In genomic region chr5:1401681-1402096, GRCh38 we compare ENCODE assay signal across 22 cellular contexts. TPM values are rescaled to one million over a fixed set of nuclear protein-coding genes. Genes with fewer than 3 reads are reported as not detected.
DNase-seq lines count a peak whose midpoint lies in the region; ATAC-seq, FAIRE-seq and TF ChIP-seq lines count a peak whose summit lies in the region.
"Had no signal": no experiment of that assay in that cellular context is flagged by ENCODE, and none has a peak within 500 bp of the region (broad histone marks: within the 10 kb centered on the region; RNA-seq: fewer than 3 reads in every experiment).

No MANE protein-coding gene starts in this region.

- no peak overlapping the region for H2BK5ac ChIP-seq in mesendoderm (ENCODE audit: low read length)

- H3K27ac ChIP-seq in kidney (ENCODE audit: low read depth in 2 of 2, low read length in 2 of 2) (no peak overlapping the region), mesendoderm (ENCODE audit: low read depth, low read length) (no peak overlapping the region)
- H3K27ac ChIP-seq: 22Rv1, cardiac muscle cell, gastroesophageal sphincter, HL-60, left lung had no signal

- H3K4ac ChIP-seq in mesendoderm (ENCODE audit: low read depth, low read length): no peak overlapping the region

- H3K9ac ChIP-seq in kidney (ENCODE audit: low read length in 2 of 2) (no peak overlapping the region), mesendoderm (ENCODE audit: low read length) (no peak overlapping the region)

- no peak overlapping the region for H4K8ac ChIP-seq in mesendoderm (ENCODE audit: low read depth, low read length)

- H3K4me1 ChIP-seq in kidney (ENCODE audit: control insufficient read depth in 1 of 2, insufficient read depth in 1 of 2, low read depth in 1 of 2, low read length in 2 of 2) (no peaks in the 10 kb centered on the region), mesendoderm (ENCODE audit: control insufficient read depth, low read depth, low read length) (no peaks in the 10 kb centered on the region)
- H3K4me1 ChIP-seq: gastroesophageal sphincter, left lung had no signal

- no peak overlapping the region for H2AK5ac ChIP-seq in mesendoderm (ENCODE audit: low read length)

- DNase-seq in DMS 273 (lab: John Stamatoyannopoulos, UW; ENCODE audit: unreplicated experiment) (peak; percentile 68), DMS 273 treated with DMSO at 0.1 percent for 48 hours (lab: John Stamatoyannopoulos, UW) (no peak), DMS53 (lab: John Stamatoyannopoulos, UW) (peak; percentile 73), NCI-H69 (lab: John Stamatoyannopoulos, UW) (peak; percentile 87), kidney (peak; percentile 57), mesendoderm (no peak)
- DNase-seq: activated CD4-positive, alpha-beta T cell treated with anti-CD3 and anti-CD28 coated beads for 4 hours; activated gamma-delta T cell; erythroblast; MV-4-11; nucleus accumbens; retina had no signal

- no peak overlapping the region for H2BK15ac ChIP-seq in mesendoderm (replicated peaks; ENCODE audit: low read depth)

- FAIRE-seq in kidney (lab: Jason Lieb, UNC): no peak
- FAIRE-seq: GM12891 had no signal

- no peak overlapping the region for H2BK120ac ChIP-seq in mesendoderm (ENCODE audit: low read depth, low read length)

- H3K56ac ChIP-seq in mesendoderm (ENCODE audit: low read length): no peak overlapping the region

- no peaks in the 10 kb centered on the region for H3K27me3 ChIP-seq in mesendoderm (ENCODE audit: insufficient read depth, low read length, poor library complexity)

- intact Hi-C loops in kidney (cut with DNase I): no loop called here

- H4K5ac ChIP-seq in mesendoderm (ENCODE audit: low read length): no peak overlapping the region

- no peaks in the 10 kb centered on the region for H3K79me2 ChIP-seq in mesendoderm (ENCODE audit: control insufficient read depth, insufficient read depth, low read length)

- no peaks in the 10 kb centered on the region for H3K9me3 ChIP-seq in kidney (ENCODE audit: control insufficient read depth in 1 of 2, low read length in 2 of 2)

- no peak overlapping the region for H3K4me3 ChIP-seq in kidney (ENCODE audit: low read length in 2 of 2)
- no peak overlapping the region for H3K4me3 ChIP-seq in mesendoderm (ENCODE audit: low read length)
- H3K4me3 ChIP-seq: cardiac muscle cell, gastroesophageal sphincter, left lung had no signal

- no peaks in the 10 kb centered on the region for H3K79me1 ChIP-seq in mesendoderm (ENCODE audit: low read length)

- no peak overlapping the region for H3K4me2 ChIP-seq in mesendoderm (ENCODE audit: low read length)

- TF ChIP-seq CTCF in kidney (IDR thresholded peaks at IDR 0.05; ENCODE audit: borderline replicate concordance, extremely low read depth, insufficient read depth): no peak

- H3K36me3 ChIP-seq in kidney (ENCODE audit: control insufficient read depth in 1 of 2, insufficient read depth in 2 of 2, low read length in 2 of 2): no peaks in the 10 kb centered on the region
- H3K36me3 ChIP-seq in mesendoderm (ENCODE audit: control insufficient read depth, insufficient read depth, low read length): no peaks in the 10 kb centered on the region
- H3K36me3 ChIP-seq: cardiac muscle cell, gastroesophageal sphincter, left lung had no signal

- WGBS in mesendoderm (ENCODE audit: extremely low coverage, insufficient coverage, low lambda C conversion rate): no CpG with 5 or more reads among the region's 10 CpGs

- ATAC-seq in HG02973 (IDR thresholded peaks at IDR 0.05; ENCODE audit: unreplicated experiment): no peak
- ATAC-seq in GM21619 (IDR thresholded peaks at IDR 0.05; ENCODE audit: unreplicated experiment): no peak
- ATAC-seq: gastroesophageal sphincter; left lung; stimulated activated memory B cell treated with anti-CD40 and anti-IgM and Interleukin-4, amounts not matched to agents 10 μg/mL and 1 μg/mL and 100 μg/mL, for 72 hours had no signal

- H3K23ac ChIP-seq in mesendoderm (ENCODE audit: low read length): no peak overlapping the region

- no peak overlapping the region for H3K18ac ChIP-seq in mesendoderm (ENCODE audit: low read length)

RNA-seq across cellular contexts. Expression of gene SLC6A3, which starts 43.6 kb away (rescaled TPM):
- 0.54 TPM for total RNA-seq in kidney
- polyA plus RNA-seq in kidney (ENCODE audit: insufficient read depth, low read depth, low replicate concordance): 0.09 TPM
- 0.15 TPM for polyA plus RNA-seq in mesendoderm (2013, experiment 1 of 2)
- polyA plus RNA-seq in mesendoderm (2013, experiment 2 of 2): 0.11 TPM
- total RNA-seq: cardiac muscle cell, gastroesophageal sphincter, RPMI7951 had no signal
- polyA plus RNA-seq: cardiac muscle cell had no signal

RNA-seq across cellular contexts. Expression of gene CLPTM1L, which starts 56.8 kb away (rescaled TPM):
- 96.6 TPM for total RNA-seq in kidney
- 135 TPM for polyA plus RNA-seq in kidney (ENCODE audit: insufficient read depth, low read depth, low replicate concordance)
- 78.0 TPM for polyA plus RNA-seq in mesendoderm (2013, experiment 1 of 2)
- polyA plus RNA-seq in mesendoderm (2013, experiment 2 of 2): 78.4 TPM

Comparison
In these comparisons a context has a peak if more than half of its experiments do, and no peak if none do; other contexts are left out.
1. DNase-seq: peak in DMS 273 (single experiment), DMS53 (single experiment), NCI-H69 (single experiment) and kidney (single experiment); none in DMS 273 treated with DMSO at 0.1 percent for 48 hours (single experiment) and mesendoderm (single experiment).